Comparison of ENCODE assay signal across 15 cellular contexts in genomic region chr2:233699424-233700027, GRCh38. TPM values are rescaled to one million over a fixed set of nuclear protein-coding genes. Genes with fewer than 3 reads are reported as not detected.
DNase-seq lines count a peak whose midpoint lies in the region; ATAC-seq, FAIRE-seq and TF ChIP-seq lines count a peak whose summit lies in the region.
"Had no signal": no experiment of that assay in that cellular context is flagged by ENCODE, and none has a peak within 500 bp of the region (broad histone marks: within the 10 kb centered on the region; RNA-seq: fewer than 3 reads in every experiment).

No MANE protein-coding gene starts in this region.

- H2AFZ ChIP-seq in smooth muscle cell (ENCODE audit: low read depth): peak overlapping the region; percentile 56

- no peak for FAIRE-seq in D721Med (lab: Jason Lieb, UNC)

- TF ChIP-seq CTCF in smooth muscle cell (IDR thresholded peaks at IDR 0.05; ENCODE audit: borderline replicate concordance, insufficient read depth, poor library complexity, severe bottlenecking): no peak
- TF ChIP-seq CTCF in D721Med (IDR thresholded peaks at IDR 0.05; ENCODE audit: insufficient read depth, missing control alignments): no peak

- H4K20me1 ChIP-seq in smooth muscle cell (ENCODE audit: low read depth): no peaks in the 10 kb centered on the region

- H3K9ac ChIP-seq in adipocyte (ENCODE audit: low read length) (peak overlapping the region; percentile 67), iPS-18a (ENCODE audit: low read length) (peak overlapping the region; percentile 51), smooth muscle cell (ENCODE audit: low read depth) (peak overlapping the region; percentile 31)

- peak overlapping the region; percentile 65 for H3K4me2 ChIP-seq in smooth muscle cell

- H3K4me1 ChIP-seq in adipocyte (ENCODE audit: control insufficient read depth, insufficient read depth, low read length): peaks cover 25% of the 10 kb centered on the region
- peaks cover 11% of the 10 kb centered on the region for H3K4me1 ChIP-seq in iPS-18a (ENCODE audit: control insufficient read depth, low read depth, low read length)
- H3K4me1 ChIP-seq in smooth muscle cell (ENCODE audit: low read depth): peaks cover 14% of the 10 kb centered on the region
- H3K4me1 ChIP-seq: vagina had no signal

- H3K27ac ChIP-seq in iPS-18a (ENCODE audit: low read length) (no peak overlapping the region), smooth muscle cell (ENCODE audit: low read depth) (peak overlapping the region; percentile 77)
- H3K27ac ChIP-seq: vagina had no signal

- H3K79me2 ChIP-seq in smooth muscle cell (ENCODE audit: low read depth): no peaks in the 10 kb centered on the region

- H3K4me3 ChIP-seq in adipocyte (ENCODE audit: low read length): no peak overlapping the region
- no peak overlapping the region for H3K4me3 ChIP-seq in iPS-18a (ENCODE audit: low read length)
- H3K4me3 ChIP-seq in smooth muscle cell: no peak overlapping the region
- H3K4me3 ChIP-seq: vagina had no signal

- no peak for ATAC-seq in GM21529 (IDR thresholded peaks at IDR 0.05; ENCODE audit: unreplicated experiment)
- ATAC-seq: activated CD8-positive, alpha-beta T cell treated with anti-CD3 and anti-CD28 coated beads, Interleukin-2, amount 10 ng/mL, durations not matched to agents 7 days and 5 days; stimulated activated naive B cell treated with anti-CD40 and anti-IgM and Interleukin-4, amounts not matched to agents 10 μg/mL and 1 μg/mL and 100 μg/mL, for 72 hours had no signal

- peaks cover 12% of the 10 kb centered on the region for H3F3A ChIP-seq in smooth muscle cell (ENCODE audit: low read depth)

- no peaks in the 10 kb centered on the region for H3K27me3 ChIP-seq in adipocyte (replicated peaks; ENCODE audit: control insufficient read depth, insufficient read depth, low read length)
- no peaks in the 10 kb centered on the region for H3K27me3 ChIP-seq in iPS-18a (ENCODE audit: control insufficient read depth, insufficient read depth, low read length)
- no peaks in the 10 kb centered on the region for H3K27me3 ChIP-seq in smooth muscle cell (ENCODE audit: low read depth)
- H3K27me3 ChIP-seq: vagina had no signal

- H3K36me3 ChIP-seq in adipocyte (ENCODE audit: control insufficient read depth, insufficient read depth, low read length, severe bottlenecking) (no peaks in the 10 kb centered on the region), iPS-18a (ENCODE audit: control insufficient read depth, low read depth, low read length) (no peaks in the 10 kb centered on the region), smooth muscle cell (ENCODE audit: low read depth) (no peaks in the 10 kb centered on the region)
- H3K36me3 ChIP-seq: vagina had no signal

- WGBS in smooth muscle cell (ENCODE audit: low lambda C conversion rate): 67% methylated on average over 8 of the region's 8 CpGs

- H3K9me3 ChIP-seq in adipocyte (ENCODE audit: control insufficient read depth, low read length) (no peaks in the 10 kb centered on the region), iPS-18a (ENCODE audit: control insufficient read depth, low read depth, low read length) (no peaks in the 10 kb centered on the region), smooth muscle cell (replicated peaks; ENCODE audit: low read depth) (no peaks in the 10 kb centered on the region)
- H3K9me3 ChIP-seq: vagina had no signal

- DNase-seq in H4 (ENCODE audit: low spot score): peak; percentile 25
- DNase-seq in adipocyte (ENCODE audit: low read depth): no peak
- no peak for DNase-seq in smooth muscle cell (lab: John Stamatoyannopoulos, UW; ENCODE audit: unreplicated experiment)
- no peak for DNase-seq in D721Med (ENCODE audit: insufficient read length, low spot score)
- no peak for DNase-seq in NCI-H2196 (lab: John Stamatoyannopoulos, UW; ENCODE audit: unreplicated experiment)
- DNase-seq in NCI-H2107 (lab: John Stamatoyannopoulos, UW): no peak
- DNase-seq: activated CD8-positive, alpha-beta T cell treated with anti-CD3 and anti-CD28 coated beads, Interleukin-2, amount 10 ng/mL, durations not matched to agents 7 days and 5 days; C1 segment of cervical spinal cord; H7; occipital lobe; stimulated activated naive B cell treated with anti-CD40 and anti-IgM and Interleukin-4, amounts not matched to agents 10 μg/mL and 1 μg/mL and 100 μg/mL, for 72 hours had no signal

RNA-seq across cellular contexts. Expression of gene UGT1A6, which starts 6.8 kb away (rescaled TPM):
- 2.6 and 3.1 TPM in 2 replicates for total RNA-seq in H4 (2014; rRNA removed; shearing (Covaris generic))
- total RNA-seq in smooth muscle cell: 0.63 TPM in 1 of 2 replicates, not detected in the other
- not detected in 2 replicates for polyA plus RNA-seq in smooth muscle cell
- total RNA-seq: activated CD8-positive, alpha-beta T cell treated with anti-CD3 and anti-CD28 coated beads, Interleukin-2, amount 10 ng/mL, durations not matched to agents 7 days and 5 days; H7; occipital lobe had no signal

RNA-seq across cellular contexts. Expression of gene UGT1A5, which starts 13.2 kb away (rescaled TPM):
- not detected in 2 replicates for total RNA-seq in H4 (2014; rRNA removed; shearing (Covaris generic))
- not detected in 2 replicates for total RNA-seq in smooth muscle cell
- polyA plus RNA-seq in smooth muscle cell: not detected in 2 replicates
- total RNA-seq: activated CD8-positive, alpha-beta T cell treated with anti-CD3 and anti-CD28 coated beads, Interleukin-2, amount 10 ng/mL, durations not matched to agents 7 days and 5 days; H7; occipital lobe; skeletal muscle tissue had no signal

RNA-seq across cellular contexts. Expression of gene UGT1A7, which starts 17.8 kb away (rescaled TPM):
- total RNA-seq in H4 (2014; rRNA removed; shearing (Covaris generic)): not detected in 2 replicates
- total RNA-seq in smooth muscle cell: not detected in 2 replicates
- not detected in 2 replicates for polyA plus RNA-seq in smooth muscle cell
- total RNA-seq: activated CD8-positive, alpha-beta T cell treated with anti-CD3 and anti-CD28 coated beads, Interleukin-2, amount 10 ng/mL, durations not matched to agents 7 days and 5 days; H7; occipital lobe; skeletal muscle tissue had no signal

RNA-seq across cellular contexts. Expression of gene UGT1A4, which starts 19.0 kb away (rescaled TPM):
- 0.04 TPM in 1 of 2 replicates, not detected in the other for total RNA-seq in H4 (2014; rRNA removed; shearing (Covaris generic))
- not detected in 2 replicates for total RNA-seq in smooth muscle cell
- polyA plus RNA-seq in smooth muscle cell: not detected in 2 replicates
- total RNA-seq: activated CD8-positive, alpha-beta T cell treated with anti-CD3 and anti-CD28 coated beads, Interleukin-2, amount 10 ng/mL, durations not matched to agents 7 days and 5 days; H7; occipital lobe; skeletal muscle tissue had no signal

RNA-seq across cellular contexts. Expression of gene UGT1A9, which starts 27.8 kb away (rescaled TPM):
- 0.10 TPM in 1 of 2 replicates, not detected in the other for total RNA-seq in H4 (2014; rRNA removed; shearing (Covaris generic))
- total RNA-seq in smooth muscle cell: not detected in 2 replicates
- polyA plus RNA-seq in smooth muscle cell: not detected in 2 replicates
- total RNA-seq: activated CD8-positive, alpha-beta T cell treated with anti-CD3 and anti-CD28 coated beads, Interleukin-2, amount 10 ng/mL, durations not matched to agents 7 days and 5 days; H7; occipital lobe; skeletal muscle tissue; vagina had no signal
